ENCODE assay signal across 17 cellular contexts in genomic region chr13:81738364-81738763, GRCh38.
"Had no signal": no experiment of that assay in that cellular context is flagged by ENCODE, and none has a peak within 500 bp of the region (broad histone marks: within the 10 kb centered on the region; RNA-seq: fewer than 3 reads in every experiment).

No MANE protein-coding gene starts in this region.

- DNase-seq: activated CD4-positive, alpha-beta memory T cell treated with anti-CD3 and anti-CD28 coated beads for 36 hours; activated CD4-positive, alpha-beta T cell treated with anti-CD3 and anti-CD28 coated beads for 1 hour; activated gamma-delta T cell treated with Interleukin-2 at 50 U/mL for 16 hours; activated naive CD8-positive, alpha-beta T cell treated with anti-CD3 and anti-CD28 coated beads for 36 hours; activated T-cell treated with anti-CD3 and anti-CD28 coated beads, Interleukin-2, amount 50 U/mL, for 48 hours; aorta; effector CD4-positive, alpha-beta T cell; nephron progenitor cell; ovary; stimulated activated CD4-positive, alpha-beta T cell treated with anti-CD3 and anti-CD28 coated beads, Interleukin-2, amount 100 ng/mL, for 48 hours; stimulated activated naive CD8-positive, alpha-beta T cell treated with anti-CD3 and anti-CD28 coated beads, Interleukin-15, Interleukin-2, amounts not matched to agents 100 U/mL and 50 U/mL, for 24 hours; upper lobe of left lung had no signal

- H3K4me3 Mint-ChIP-seq: activated CD4-positive, alpha-beta memory T cell treated with anti-CD3 and anti-CD28 coated beads for 36 hours; activated naive CD8-positive, alpha-beta T cell treated with anti-CD3 and anti-CD28 coated beads for 36 hours; nephron progenitor cell had no signal

- H3K4me1 Mint-ChIP-seq: activated naive CD8-positive, alpha-beta T cell treated with anti-CD3 and anti-CD28 coated beads for 36 hours; nephron progenitor cell had no signal

- H3K36me3 Mint-ChIP-seq: activated CD4-positive, alpha-beta memory T cell treated with anti-CD3 and anti-CD28 coated beads for 36 hours; activated naive CD8-positive, alpha-beta T cell treated with anti-CD3 and anti-CD28 coated beads for 36 hours had no signal

- H3K9me3 Mint-ChIP-seq: nephron progenitor cell had no signal

- H3K27ac Mint-ChIP-seq: activated CD4-positive, alpha-beta memory T cell treated with anti-CD3 and anti-CD28 coated beads for 36 hours; activated naive CD8-positive, alpha-beta T cell treated with anti-CD3 and anti-CD28 coated beads for 36 hours; nephron progenitor cell had no signal

- ATAC-seq: gastroesophageal sphincter; left lobe of liver; stimulated activated naive CD8-positive, alpha-beta T cell treated with anti-CD3 and anti-CD28 coated beads, Interleukin-15, Interleukin-2, amounts not matched to agents 100 U/mL and 50 U/mL, for 24 hours had no signal

- H3K27me3 ChIP-seq: cardiac muscle cell, gastroesophageal sphincter, ovary, suprapubic skin, upper lobe of left lung had no signal

- H3K4me3 ChIP-seq: cardiac muscle cell, coronary artery, gastroesophageal sphincter, ovary, suprapubic skin, upper lobe of left lung had no signal

- H3K9me3 ChIP-seq: gastroesophageal sphincter, ovary, suprapubic skin, upper lobe of left lung had no signal

- H3K27me3 Mint-ChIP-seq: activated CD4-positive, alpha-beta memory T cell treated with anti-CD3 and anti-CD28 coated beads for 36 hours; activated naive CD8-positive, alpha-beta T cell treated with anti-CD3 and anti-CD28 coated beads for 36 hours had no signal

- H3K27ac ChIP-seq: cardiac muscle cell, coronary artery, gastroesophageal sphincter, ovary, suprapubic skin, upper lobe of left lung had no signal

- H3K36me3 ChIP-seq: cardiac muscle cell, gastroesophageal sphincter, ovary, suprapubic skin, upper lobe of left lung had no signal
